Comparison of ENCODE assay signal across 17 cellular contexts in genomic region chr4:47498899-47499298, GRCh38. TPM values are rescaled to one million over a fixed set of nuclear protein-coding genes. Genes with fewer than 3 reads are reported as not detected.
DNase-seq lines count a peak whose midpoint lies in the region; ATAC-seq and TF ChIP-seq lines count a peak whose summit lies in the region.
"Had no signal": no experiment of that assay in that cellular context is flagged by ENCODE, and none has a peak within 500 bp of the region (broad histone marks: within the 10 kb centered on the region; RNA-seq: fewer than 3 reads in every experiment).

No MANE protein-coding gene starts in this region.

- H3K9me2 ChIP-seq in Loucy (replicated peaks; ENCODE audit: low read depth, low read length) = no peaks in the 10 kb centered on the region

- CTCF ChIA-PET in activated naive CD4-positive, alpha-beta T cell treated with anti-CD3 and anti-CD28 coated beads for 36 hours (lab: Charles Lee) = no interaction called here

- H3K36me3 Mint-ChIP-seq in stimulated activated naive B cell treated with anti-CD40 and anti-IgM and Interleukin-4, amounts not matched to agents 10 μg/mL and 1 μg/mL and 100 μg/mL, for 72 hours = peaks cover 3 to 9% of the 10 kb centered on the region in 2 donors
- no peaks in the 10 kb centered on the region for H3K36me3 Mint-ChIP-seq in activated naive CD4-positive, alpha-beta T cell treated with anti-CD3 and anti-CD28 coated beads for 36 hours (ENCODE audit: low read depth)

- peaks cover 0 to 3% of the 10 kb centered on the region in 2 donors for H3K9me3 Mint-ChIP-seq in stimulated activated naive B cell treated with anti-CD40 and anti-IgM and Interleukin-4, amounts not matched to agents 10 μg/mL and 1 μg/mL and 100 μg/mL, for 72 hours
- H3K9me3 Mint-ChIP-seq in activated naive CD4-positive, alpha-beta T cell treated with anti-CD3 and anti-CD28 coated beads for 36 hours = no peaks in the 10 kb centered on the region
- H3K9me3 Mint-ChIP-seq: GM23338 had no signal

- peaks cover 29% of the 10 kb centered on the region for H3K4me1 ChIP-seq in left ventricle myocardium inferior
- peaks cover 29% of the 10 kb centered on the region for H3K4me1 ChIP-seq in Loucy (ENCODE audit: insufficient read depth, low read length, poor library complexity, severe bottlenecking)
- H3K4me1 ChIP-seq: breast epithelium had no signal

- no peak for TF ChIP-seq CTCF in left ventricle myocardium inferior (IDR thresholded peaks at IDR 0.05; ENCODE audit: borderline replicate concordance)
- no peak for TF ChIP-seq CTCF in Loucy (conservative IDR thresholded peaks at IDR 0.05; ENCODE audit: low read length)

- peak overlapping the region; percentile 72 for H3K27ac Mint-ChIP-seq in stimulated activated naive B cell treated with anti-CD40 and anti-IgM and Interleukin-4, amounts not matched to agents 10 μg/mL and 1 μg/mL and 100 μg/mL, for 72 hours
- H3K27ac Mint-ChIP-seq in activated naive CD4-positive, alpha-beta T cell treated with anti-CD3 and anti-CD28 coated beads for 36 hours = no peak overlapping the region
- H3K27ac Mint-ChIP-seq: GM23338 had no signal

- DNase-seq in left ventricle myocardium inferior = no peak
- DNase-seq in left cardiac atrium = no peak
- DNase-seq in stimulated activated naive B cell treated with anti-CD40 and anti-IgM and Interleukin-4, amounts not matched to agents 10 μg/mL and 1 μg/mL and 100 μg/mL, for 72 hours = no peak
- DNase-seq in kidney tubule cell (ENCODE audit: low spot score) = no peak
- no peak for DNase-seq in activated naive CD4-positive, alpha-beta T cell treated with anti-CD3 and anti-CD28 coated beads for 36 hours
- DNase-seq: 8988T; activated CD4-positive, alpha-beta T cell treated with anti-CD3 and anti-CD28 coated beads for 1 hour; NCI-H1417; NCI-H2171; stimulated activated CD4-positive, alpha-beta T cell treated with anti-CD3 and anti-CD28 coated beads, Interleukin-12 subunit alpha, Interleukin-12 subunit beta, amount 100 ng/mL, for 4 hours; trophoblast cell had no signal

- H3K27me3 ChIP-seq in left ventricle myocardium inferior (ENCODE audit: low read depth) = no peaks in the 10 kb centered on the region
- no peaks in the 10 kb centered on the region for H3K27me3 ChIP-seq in Loucy (ENCODE audit: insufficient read depth, low read length, poor library complexity, severe bottlenecking)
- H3K27me3 ChIP-seq: breast epithelium, gastroesophageal sphincter had no signal

- no peak overlapping the region for H3K4me3 ChIP-seq in left ventricle myocardium inferior
- H3K4me3 ChIP-seq in Loucy (ENCODE audit: low read length, poor library complexity, severe bottlenecking) = peak overlapping the region; percentile 59
- H3K4me3 ChIP-seq: breast epithelium, gastroesophageal sphincter, GM23338 had no signal

- peak overlapping the region; percentile 27 for H3K9ac ChIP-seq in Loucy (ENCODE audit: low read depth, low read length, poor library complexity, severe bottlenecking)

- H3K79me2 ChIP-seq in Loucy (ENCODE audit: insufficient read depth, low read length) = no peaks in the 10 kb centered on the region

- H3K36me3 ChIP-seq in left ventricle myocardium inferior (no peaks in the 10 kb centered on the region), Loucy (ENCODE audit: insufficient read depth, low read length) (no peaks in the 10 kb centered on the region)
- H3K36me3 ChIP-seq: breast epithelium, gastroesophageal sphincter had no signal

- peak overlapping the region in 1 of 2 donors; percentile 58 for H3K4me3 Mint-ChIP-seq in stimulated activated naive B cell treated with anti-CD40 and anti-IgM and Interleukin-4, amounts not matched to agents 10 μg/mL and 1 μg/mL and 100 μg/mL, for 72 hours
- no peak overlapping the region for H3K4me3 Mint-ChIP-seq in activated naive CD4-positive, alpha-beta T cell treated with anti-CD3 and anti-CD28 coated beads for 36 hours
- H3K4me3 Mint-ChIP-seq: GM23338 had no signal

- H3F3A ChIP-seq in Loucy (ENCODE audit: low read depth) = no peaks in the 10 kb centered on the region

- H3K9me3 ChIP-seq in left ventricle myocardium inferior (replicated peaks) = no peaks in the 10 kb centered on the region
- no peaks in the 10 kb centered on the region for H3K9me3 ChIP-seq in Loucy (ENCODE audit: insufficient read depth, low read depth, low read length)
- H3K9me3 ChIP-seq: breast epithelium, gastroesophageal sphincter had no signal

- H2AFZ ChIP-seq in Loucy (ENCODE audit: low read length) = peak overlapping the region; percentile 34
- H2AFZ ChIP-seq: GM23338 had no signal

- intact Hi-C loops in left ventricle myocardium inferior (cut with micrococcal nuclease) = no loop called here
- intact Hi-C loops in left cardiac atrium (cut with DNase I) = no loop called here
- intact Hi-C loops in activated naive CD4-positive, alpha-beta T cell treated with anti-CD3 and anti-CD28 coated beads for 36 hours (cut with micrococcal nuclease) = no loop called here

- no peaks in the 10 kb centered on the region for H3K27me3 Mint-ChIP-seq in stimulated activated naive B cell treated with anti-CD40 and anti-IgM and Interleukin-4, amounts not matched to agents 10 μg/mL and 1 μg/mL and 100 μg/mL, for 72 hours
- H3K27me3 Mint-ChIP-seq in activated naive CD4-positive, alpha-beta T cell treated with anti-CD3 and anti-CD28 coated beads for 36 hours (ENCODE audit: low read depth) = no peaks in the 10 kb centered on the region

- peak overlapping the region; percentile 27 for H3K27ac ChIP-seq in left ventricle myocardium inferior (replicated peaks)
- H3K27ac ChIP-seq: breast epithelium had no signal

- peaks cover 7 to 25% of the 10 kb centered on the region in 2 donors for H3K4me1 Mint-ChIP-seq in stimulated activated naive B cell treated with anti-CD40 and anti-IgM and Interleukin-4, amounts not matched to agents 10 μg/mL and 1 μg/mL and 100 μg/mL, for 72 hours
- peaks cover 2% of the 10 kb centered on the region for H3K4me1 Mint-ChIP-seq in activated naive CD4-positive, alpha-beta T cell treated with anti-CD3 and anti-CD28 coated beads for 36 hours (ENCODE audit: low read depth)

- H3K4me2 ChIP-seq in Loucy (ENCODE audit: low read depth, low read length, poor library complexity, severe bottlenecking) = peak overlapping the region; percentile 47
- H3K4me2 ChIP-seq: GM23338 had no signal

- no peak for ATAC-seq in left cardiac atrium
- peak; percentile 70 for ATAC-seq in HG02610 (IDR thresholded peaks at IDR 0.05; ENCODE audit: unreplicated experiment)
- ATAC-seq in stimulated activated naive B cell treated with anti-CD40 and anti-IgM and Interleukin-4, amounts not matched to agents 10 μg/mL and 1 μg/mL and 100 μg/mL, for 72 hours (replicated peaks) = peak; percentile 42 to 43
- ATAC-seq in GM21526 (IDR thresholded peaks at IDR 0.05; ENCODE audit: low FRiP score, unreplicated experiment) = no peak
- ATAC-seq: gastroesophageal sphincter, GM23338 had no signal

- no peaks in the 10 kb centered on the region for H4K20me1 ChIP-seq in Loucy (ENCODE audit: insufficient read depth, low read length, poor library complexity, severe bottlenecking)

RNA-seq across cellular contexts. Expression of gene ATP10D, which starts 13.8 kb away (rescaled TPM):
- total RNA-seq in left ventricle myocardium inferior = 10.3 TPM
- total RNA-seq in left cardiac atrium = 10 to 100 TPM; 11.3 to 14.1 TPM
- 1 to 10 TPM; 2.7 to 3.1 TPM for total RNA-seq in activated naive CD4-positive, alpha-beta T cell treated with anti-CD3 and anti-CD28 coated beads for 36 hours

RNA-seq across cellular contexts. Expression of gene COMMD8, which starts 35.4 kb away (rescaled TPM):
- total RNA-seq in left ventricle myocardium inferior (20.8 TPM), left cardiac atrium (10 to 100 TPM; 14.2 to 15.3 TPM)
- total RNA-seq in activated naive CD4-positive, alpha-beta T cell treated with anti-CD3 and anti-CD28 coated beads for 36 hours = 10 to 100 TPM; 29.0 to 29.6 TPM

Comparison
In these comparisons a context has a peak if more than half of its experiments do, and no peak if none do; other contexts are left out.
1. ATAC-seq: peak in HG02610 (single experiment) and stimulated activated naive B cell treated with anti-CD40 and anti-IgM and Interleukin-4, amounts not matched to agents 10 μg/mL and 1 μg/mL and 100 μg/mL, for 72 hours (2 of 2); none in left cardiac atrium (0 of 2) and GM21526 (single experiment).